8 cellular contexts compared by ENCODE assay signal in genomic region chr6:159169193-159169555, GRCh38. TPM values are rescaled to one million over a fixed set of nuclear protein-coding genes. Genes with fewer than 3 reads are reported as not detected.
DNase-seq lines count a peak whose midpoint lies in the region; ATAC-seq lines count a peak whose summit lies in the region.

Gene FNDC1, plus strand, starts transcription at chr6:159169400. Its CDS starts 197 bp downstream, at chr6:159169597.

- no peak within 1 kb of the TSS for H2BK120ac ChIP-seq in mesenchymal stem cell (ENCODE audit: low read depth, low read length)

- H3K23ac ChIP-seq in mesenchymal stem cell (ENCODE audit: low read length in 2 of 2) = peak within 1 kb of the TSS in 1 of 2 experiments; percentile 64

- H3K4me2 ChIP-seq in mesenchymal stem cell (ENCODE audit: low read length, poor library complexity, severe bottlenecking) = peak within 1 kb of the TSS; percentile 80

- no peak within 1 kb of the TSS for H2BK5ac ChIP-seq in mesenchymal stem cell (ENCODE audit: low read depth, low read length, poor library complexity, severe bottlenecking)

- no peaks in the 10 kb centered on the region for H3K9me3 Mint-ChIP-seq in T-cell
- no peaks in the 10 kb centered on the region for H3K9me3 Mint-ChIP-seq in dendritic cell treated with granulocyte-macrophage colony-stimulating factor and Interleukin-4, amounts not matched to agents 40 ng/mL and 50 ng/mL, for 4 days

- peak in 3 of 4 experiments; percentile 19 to 81 (median 36) for ATAC-seq in T-cell (replicated peaks in 1 of 4)
- ATAC-seq in HG02840 (IDR thresholded peaks at IDR 0.05; ENCODE audit: low FRiP score, unreplicated experiment) = no peak

- no peak within 1 kb of the TSS for H2BK12ac ChIP-seq in mesenchymal stem cell (ENCODE audit: low read length in 2 of 2)

- no peaks in the 10 kb centered on the region for H3K36me3 ChIP-seq in H7 (replicated peaks; ENCODE audit: control insufficient read depth, insufficient read depth, low read length)
- no peaks in the 10 kb centered on the region for H3K36me3 ChIP-seq in mesenchymal stem cell (ENCODE audit: control insufficient read depth in 1 of 2, insufficient read depth in 2 of 2, low read depth in 1 of 2, low read length in 2 of 2)
- H3K36me3 ChIP-seq in subcutaneous abdominal adipose tissue (ENCODE audit: control insufficient read depth in 5 of 5, insufficient read depth in 5 of 5, low read length in 5 of 5) = no peaks in the 10 kb centered on the region

- no peak within 1 kb of the TSS for H2AFZ ChIP-seq in mesenchymal stem cell (ENCODE audit: low read depth, low read length)

- peak within 1 kb of the TSS; percentile 37 to 78 (median 65) for H3K4me3 Mint-ChIP-seq in T-cell
- peak within 1 kb of the TSS; percentile 73 for H3K4me3 Mint-ChIP-seq in dendritic cell treated with granulocyte-macrophage colony-stimulating factor and Interleukin-4, amounts not matched to agents 40 ng/mL and 50 ng/mL, for 4 days

- POLR2A ChIA-PET in T-cell (lab: Charles Lee) = no interaction called here

- DNase-seq in COLO668 (lab: John Stamatoyannopoulos, UW; ENCODE audit: unreplicated experiment) (peak; percentile 24), H7 (peak; percentile 97), T-cell (peak in 11 of 34 experiments; percentile 10 to 51 (median 28)), mesenchymal stem cell (peak; percentile 6), EL (no peak)

- WGBS in mesenchymal stem cell = under 1% methylated on average over 30 of the region's 59 CpGs

- no peak within 1 kb of the TSS for H4K91ac ChIP-seq in mesenchymal stem cell (ENCODE audit: low read length)

- peaks cover 77 to 86% of the 10 kb centered on the region in 2 donors for H3K27me3 Mint-ChIP-seq in T-cell
- H3K27me3 Mint-ChIP-seq in dendritic cell treated with granulocyte-macrophage colony-stimulating factor and Interleukin-4, amounts not matched to agents 40 ng/mL and 50 ng/mL, for 4 days = peaks cover 85% of the 10 kb centered on the region

- H3K18ac ChIP-seq in mesenchymal stem cell (ENCODE audit: low read depth in 1 of 2, low read length in 2 of 2) = no peak within 1 kb of the TSS

- H3K27me3 ChIP-seq in H7 (ENCODE audit: control insufficient read depth, insufficient read depth, low read length) (peaks cover 76% of the 10 kb centered on the region), mesenchymal stem cell (ENCODE audit: control insufficient read depth in 1 of 2, insufficient read depth in 1 of 2, low read length in 2 of 2) (peaks cover 17 to 58% of the 10 kb centered on the region in 2 experiments), subcutaneous abdominal adipose tissue (ENCODE audit: control insufficient read depth in 5 of 5, insufficient read depth in 4 of 5, low read length in 5 of 5) (peaks cover 6 to 41% (median 21%) of the 10 kb centered on the region in 5 donors)

- H3K36me3 Mint-ChIP-seq in T-cell = no peaks in the 10 kb centered on the region
- no peaks in the 10 kb centered on the region for H3K36me3 Mint-ChIP-seq in dendritic cell treated with granulocyte-macrophage colony-stimulating factor and Interleukin-4, amounts not matched to agents 40 ng/mL and 50 ng/mL, for 4 days (ENCODE audit: low read depth)

- H3K9ac ChIP-seq in mesenchymal stem cell (ENCODE audit: low read length) (peak within 1 kb of the TSS; percentile 69), subcutaneous abdominal adipose tissue (ENCODE audit: low read length in 5 of 5) (no peak within 1 kb of the TSS)

- peaks cover 14% of the 10 kb centered on the region for H3K4me1 ChIP-seq in mesenchymal stem cell (ENCODE audit: control insufficient read depth, insufficient read depth, low read depth, low read length)
- H3K4me1 ChIP-seq in subcutaneous abdominal adipose tissue (ENCODE audit: control insufficient read depth in 5 of 5, insufficient read depth in 5 of 5, low read length in 5 of 5) = peaks cover 0 to 22% (median 17%) of the 10 kb centered on the region in 5 donors

- peaks cover 17 to 21% (median 20%) of the 10 kb centered on the region in 3 donors for H3K4me1 Mint-ChIP-seq in T-cell
- peaks cover 32% of the 10 kb centered on the region for H3K4me1 Mint-ChIP-seq in dendritic cell treated with granulocyte-macrophage colony-stimulating factor and Interleukin-4, amounts not matched to agents 40 ng/mL and 50 ng/mL, for 4 days (ENCODE audit: low read depth)

- H3K79me1 ChIP-seq in mesenchymal stem cell (replicated peaks; ENCODE audit: low read length, poor library complexity, severe bottlenecking) = no peaks in the 10 kb centered on the region

- H3K9me3 ChIP-seq in mesenchymal stem cell (ENCODE audit: control insufficient read depth, low read length) (no peaks in the 10 kb centered on the region), subcutaneous abdominal adipose tissue (ENCODE audit: control insufficient read depth in 5 of 5, low read length in 5 of 5) (no peaks in the 10 kb centered on the region)

- intact Hi-C loops in dendritic cell treated with granulocyte-macrophage colony-stimulating factor and Interleukin-4, amounts not matched to agents 40 ng/mL and 50 ng/mL, for 4 days (cut with micrococcal nuclease) = no loop called here

- H3K4ac ChIP-seq in mesenchymal stem cell (ENCODE audit: low read depth in 1 of 2, low read length in 2 of 2) = no peak within 1 kb of the TSS

- H3K14ac ChIP-seq in mesenchymal stem cell (ENCODE audit: low read length in 2 of 2) = no peak within 1 kb of the TSS

- H3K27ac Mint-ChIP-seq in T-cell = no peak within 1 kb of the TSS
- no peak within 1 kb of the TSS for H3K27ac Mint-ChIP-seq in dendritic cell treated with granulocyte-macrophage colony-stimulating factor and Interleukin-4, amounts not matched to agents 40 ng/mL and 50 ng/mL, for 4 days

- no peak within 1 kb of the TSS for H4K8ac ChIP-seq in mesenchymal stem cell (ENCODE audit: low read length)

- H3K27ac ChIP-seq in mesenchymal stem cell (ENCODE audit: low read length, poor library complexity, severe bottlenecking) = no peak within 1 kb of the TSS
- H3K27ac ChIP-seq in subcutaneous abdominal adipose tissue (ENCODE audit: low read depth, low read length) = no peak within 1 kb of the TSS

- H2AK5ac ChIP-seq in mesenchymal stem cell (ENCODE audit: low read length, severe bottlenecking) = no peak within 1 kb of the TSS

- CTCF ChIA-PET in T-cell (lab: Charles Lee) = no interaction called here

- H2BK15ac ChIP-seq in mesenchymal stem cell (ENCODE audit: low read depth, poor library complexity, severe bottlenecking) = no peak within 1 kb of the TSS

- peak within 1 kb of the TSS; percentile 47 for H3K4me3 ChIP-seq in H7 (ENCODE audit: insufficient read depth, low read depth, low read length)
- peak within 1 kb of the TSS; percentile 52 to 84 for H3K4me3 ChIP-seq in mesenchymal stem cell (ENCODE audit: insufficient read depth in 1 of 2, low read depth in 1 of 2, low read length in 2 of 2)
- H3K4me3 ChIP-seq in subcutaneous abdominal adipose tissue (ENCODE audit: low read depth in 1 of 5, low read length in 5 of 5) = peak within 1 kb of the TSS; percentile 52 to 66 (median 60)

RNA-seq across cellular contexts. Expression of gene FNDC1, which starts in this region (rescaled TPM):
- total RNA-seq in H7 (2014; rRNA removed; shearing (Covaris generic)) = 0.11 TPM in 1 of 2 replicates, not detected in the other
- total RNA-seq in T-cell = under 1 TPM in 1 of 5 donors, not detected in 4; 0.03 TPM
- polyA plus RNA-seq in mesenchymal stem cell (2013, experiment 1 of 2) = 0.10 TPM
- polyA plus RNA-seq in mesenchymal stem cell (2013, experiment 2 of 2) = 0.07 TPM

Comparison
In these comparisons a context has a peak if more than half of its experiments do, and no peak if none do; other contexts are left out.
1. Peak in DNase-seq and H3K4me3 ChIP-seq in H7; RNA of the gene not detected or under 1 TPM.
2. Peak in ATAC-seq in T-cell; RNA of the gene not detected or under 1 TPM.